19 cellular contexts compared by ENCODE assay signal in genomic region chr2:229815858-229816257, GRCh38.
DNase-seq lines count a peak whose midpoint lies in the region; ATAC-seq and TF ChIP-seq lines count a peak whose summit lies in the region.
"Had no signal": no experiment of that assay in that cellular context is flagged by ENCODE, and none has a peak within 500 bp of the region (broad histone marks: within the 10 kb centered on the region; RNA-seq: fewer than 3 reads in every experiment).

No MANE protein-coding gene starts in this region.

- no peaks in the 10 kb centered on the region for H3K27me3 ChIP-seq in breast epithelium
- H3K27me3 ChIP-seq: cardiac muscle cell, esophagus muscularis mucosa, MG63, Peyer's patch, tibial artery had no signal

- peaks cover 14% of the 10 kb centered on the region for H3K4me1 Mint-ChIP-seq in MCF 10A (ENCODE audit: insufficient read depth, unreplicated experiment)

- H3K27me3 Mint-ChIP-seq in MCF 10A (ENCODE audit: insufficient read depth, unreplicated experiment) = no peaks in the 10 kb centered on the region
- H3K27me3 Mint-ChIP-seq: activated CD4-positive, alpha-beta memory T cell treated with anti-CD3 and anti-CD28 coated beads, Interleukin-2, amount 10 ng/mL, durations not matched to agents 7 days and 5 days; naive thymus-derived CD8-positive, alpha-beta T cell had no signal

- DNase-seq in MCF 10A (ENCODE audit: unreplicated experiment) (peak; percentile 25), breast epithelium (ENCODE audit: low spot score in 2 of 2) (no peak), astrocyte of the hippocampus (ENCODE audit: low read depth, low spot score) (peak; percentile 48), glomerular visceral epithelial cell (ENCODE audit: extremely low spot score) (peak; percentile 26), NCI-H2227 treated with DMSO at 0.1 percent for 48 hours (lab: John Stamatoyannopoulos, UW) (no peak), lower leg skin (ENCODE audit: low spot score in 2 of 2) (no peak)
- DNase-seq: activated CD4-positive, alpha-beta memory T cell treated with anti-CD3 and anti-CD28 coated beads, Interleukin-2, amount 10 ng/mL, durations not matched to agents 7 days and 5 days; activated effector memory CD4-positive, alpha-beta T cell treated with Interleukin-2 at 50 U/mL for 16 hours; DMS 273 treated with DMSO at 0.1 percent for 48 hours; kidney; MG63; naive thymus-derived CD8-positive, alpha-beta T cell; Peyer's patch; T1000; tibial artery had no signal

- TF ChIP-seq POLR2A in breast epithelium (IDR thresholded peaks at IDR 0.05) = no peak
- TF ChIP-seq POLR2A in lower leg skin (IDR thresholded peaks at IDR 0.05) = no peak

- H3K36me3 ChIP-seq in breast epithelium = peaks cover 9% of the 10 kb centered on the region

- H3K9me3 Mint-ChIP-seq in MCF 10A (ENCODE audit: unreplicated experiment) = no peaks in the 10 kb centered on the region
- H3K9me3 Mint-ChIP-seq: activated CD4-positive, alpha-beta memory T cell treated with anti-CD3 and anti-CD28 coated beads, Interleukin-2, amount 10 ng/mL, durations not matched to agents 7 days and 5 days; naive thymus-derived CD8-positive, alpha-beta T cell had no signal

- CTCF ChIA-PET in MCF 10A (lab: Yijun Ruan, JAX) = interaction anchor here (0.5 to 2.3 kb wide), 7 partner anchors 8 to 1651 kb away, joined by 3 to 8 read pairs (median 3); no protein-coding TSS in a partner anchor

- no peak for ATAC-seq in HG02642 (IDR thresholded peaks at IDR 0.05; ENCODE audit: poor library complexity, unreplicated experiment)
- no peak for ATAC-seq in esophagus mucosa
- ATAC-seq: naive thymus-derived CD8-positive, alpha-beta T cell had no signal

- 52 to 64% methylated on average over 1 of the region's 1 CpG for WGBS in lower leg skin, 2 donors

- H3K4me3 Mint-ChIP-seq in MCF 10A (ENCODE audit: unreplicated experiment) = no peak overlapping the region
- H3K4me3 Mint-ChIP-seq: activated CD4-positive, alpha-beta memory T cell treated with anti-CD3 and anti-CD28 coated beads, Interleukin-2, amount 10 ng/mL, durations not matched to agents 7 days and 5 days; naive thymus-derived CD8-positive, alpha-beta T cell had no signal

- TF ChIP-seq CTCF in MCF 10A (IDR thresholded peaks at IDR 0.05; ENCODE audit: unreplicated experiment) (no peak), breast epithelium (IDR thresholded peaks at IDR 0.05) (no peak), lower leg skin (IDR thresholded peaks at IDR 0.05) (no peak)

- peaks cover 57% of the 10 kb centered on the region for H3K36me3 Mint-ChIP-seq in MCF 10A (ENCODE audit: insufficient read depth, unreplicated experiment)

- no peaks in the 10 kb centered on the region for H3K4me1 ChIP-seq in breast epithelium
- H3K4me1 ChIP-seq: Peyer's patch had no signal

- H3K27ac ChIP-seq in breast epithelium = no peak overlapping the region
- H3K27ac ChIP-seq: cardiac muscle cell, esophagus muscularis mucosa, Peyer's patch, tibial artery had no signal

- POLR2A ChIA-PET in MCF 10A (lab: Yijun Ruan, JAX) = interaction anchor here (1.1 to 1.3 kb wide), 3 partner anchors 11 to 106 kb away, joined by 3 to 6 read pairs (median 5); partner anchors contain the start of genes FBXO36 and TRIP12

- H3K27ac Mint-ChIP-seq in MCF 10A (ENCODE audit: low read depth, unreplicated experiment) = peak overlapping the region; percentile 70
- H3K27ac Mint-ChIP-seq: activated CD4-positive, alpha-beta memory T cell treated with anti-CD3 and anti-CD28 coated beads, Interleukin-2, amount 10 ng/mL, durations not matched to agents 7 days and 5 days had no signal

- no peaks in the 10 kb centered on the region for H3K9me3 ChIP-seq in breast epithelium
- H3K9me3 ChIP-seq: esophagus muscularis mucosa, MG63, Peyer's patch, tibial artery had no signal

- intact Hi-C loops in MCF 10A (cut with micrococcal nuclease) = no loop called here
- intact Hi-C loops in breast epithelium (cut with DNase I; ENCODE audit: low total_unique reads) = no loop called here
- intact Hi-C loops in lower leg skin (cut with DNase I; ENCODE audit: low total_unique reads) = no loop called here

- no peak overlapping the region for H3K4me3 ChIP-seq in breast epithelium
- H3K4me3 ChIP-seq in lower leg skin (ENCODE audit: low read depth, poor library complexity, severe bottlenecking) = no peak overlapping the region
- H3K4me3 ChIP-seq: cardiac muscle cell, esophagus muscularis mucosa, MG63, Peyer's patch, tibial artery had no signal

- no TSS peak for BruUV-seq in MCF 10A (replicated peaks; lab: Mats Ljungman, UMichigan)

Comparison
In these comparisons a context has a peak if more than half of its experiments do, and no peak if none do; other contexts are left out.
1. DNase-seq: peak in MCF 10A (single experiment), astrocyte of the hippocampus (single experiment) and glomerular visceral epithelial cell (single experiment); none in breast epithelium (0 of 2), NCI-H2227 treated with DMSO at 0.1 percent for 48 hours (single experiment) and lower leg skin (0 of 2).